ENCODE assay signal across 18 cellular contexts in the genomic region with DNA sequence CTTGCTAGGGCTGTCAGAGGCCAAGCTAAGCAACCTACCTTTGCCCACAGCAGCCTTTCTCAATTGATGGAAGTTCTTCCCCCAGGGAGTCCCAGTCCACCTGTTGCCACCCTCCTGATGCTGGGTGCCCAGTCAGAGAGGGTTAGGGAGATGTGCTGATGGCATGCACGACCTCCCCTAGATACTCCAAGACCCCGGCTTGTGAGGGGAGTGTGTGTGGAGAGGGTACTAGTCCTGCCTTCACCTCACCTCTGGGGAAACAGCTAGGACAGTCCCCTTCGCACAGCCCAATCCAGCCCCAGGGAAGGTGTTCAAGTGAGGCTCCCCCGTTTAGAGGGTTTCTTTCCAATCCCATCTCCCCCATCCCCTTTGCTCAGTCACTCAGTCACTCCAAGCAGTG. TPM values are rescaled to one million over a fixed set of nuclear protein-coding genes. Genes with fewer than 3 reads are reported as not detected.
"Had no signal": no experiment of that assay in that cellular context is flagged by ENCODE, and none has a peak within 500 bp of the region (broad histone marks: within the 10 kb centered on the region; RNA-seq: fewer than 3 reads in every experiment).

No MANE protein-coding gene starts in this region.

- H3K27me3 ChIP-seq: cardiac muscle cell, thyroid gland, vagina had no signal

- H3K27ac Mint-ChIP-seq: activated CD4-positive, alpha-beta memory T cell treated with anti-CD3 and anti-CD28 coated beads, Interleukin-2, amount 10 ng/mL, durations not matched to agents 7 days and 5 days; activated naive CD4-positive, alpha-beta T cell treated with anti-CD3 and anti-CD28 coated beads, Interleukin-2, amount 50 U/mL, for 72 hours; activated T-cell treated with anti-CD3 and anti-CD28 coated beads, Interleukin-2, amount 50 U/mL, for 72 hours; naive thymus-derived CD4-positive, alpha-beta T cell; stimulated activated naive B cell treated with anti-CD40 and anti-IgM and Interleukin-4, amounts not matched to agents 10 μg/mL and 1 μg/mL and 100 μg/mL, for 72 hours had no signal

- ATAC-seq: activated naive CD4-positive, alpha-beta T cell treated with anti-CD3 and anti-CD28 coated beads, Interleukin-2, amount 50 U/mL, for 72 hours; activated T-cell treated with anti-CD3 and anti-CD28 coated beads, Interleukin-2, amount 50 U/mL, for 72 hours; gastrocnemius medialis; naive thymus-derived CD4-positive, alpha-beta T cell; stimulated activated naive B cell treated with anti-CD40 and anti-IgM and Interleukin-4, amounts not matched to agents 10 μg/mL and 1 μg/mL and 100 μg/mL, for 72 hours had no signal

- H3K9me3 Mint-ChIP-seq: activated CD4-positive, alpha-beta memory T cell treated with anti-CD3 and anti-CD28 coated beads, Interleukin-2, amount 10 ng/mL, durations not matched to agents 7 days and 5 days; activated naive CD4-positive, alpha-beta T cell treated with anti-CD3 and anti-CD28 coated beads, Interleukin-2, amount 50 U/mL, for 72 hours; activated T-cell treated with anti-CD3 and anti-CD28 coated beads, Interleukin-2, amount 50 U/mL, for 72 hours; naive thymus-derived CD4-positive, alpha-beta T cell; stimulated activated naive B cell treated with anti-CD40 and anti-IgM and Interleukin-4, amounts not matched to agents 10 μg/mL and 1 μg/mL and 100 μg/mL, for 72 hours had no signal

- H3K9me3 ChIP-seq: gastrocnemius medialis, left ventricle myocardium inferior, sigmoid colon, thyroid gland, vagina had no signal

- H3K4me3 Mint-ChIP-seq: activated CD4-positive, alpha-beta memory T cell treated with anti-CD3 and anti-CD28 coated beads, Interleukin-2, amount 10 ng/mL, durations not matched to agents 7 days and 5 days; stimulated activated naive B cell treated with anti-CD40 and anti-IgM and Interleukin-4, amounts not matched to agents 10 μg/mL and 1 μg/mL and 100 μg/mL, for 72 hours had no signal

- H3K36me3 Mint-ChIP-seq: activated naive CD4-positive, alpha-beta T cell treated with anti-CD3 and anti-CD28 coated beads, Interleukin-2, amount 50 U/mL, for 72 hours; stimulated activated naive B cell treated with anti-CD40 and anti-IgM and Interleukin-4, amounts not matched to agents 10 μg/mL and 1 μg/mL and 100 μg/mL, for 72 hours had no signal

- H3K9ac ChIP-seq: parathyroid adenoma had no signal

- H3K36me3 ChIP-seq: cardiac muscle cell, gastrocnemius medialis, left ventricle myocardium inferior, sigmoid colon, thyroid gland, vagina had no signal

- H3K27ac ChIP-seq: cardiac muscle cell, gastrocnemius medialis, left ventricle myocardium inferior, parathyroid adenoma, sigmoid colon, thyroid gland, vagina had no signal

- H3K4me3 ChIP-seq: cardiac muscle cell, thyroid gland, vagina had no signal

- H2AFZ ChIP-seq: parathyroid adenoma had no signal

- DNase-seq: activated CD4-positive, alpha-beta memory T cell treated with anti-CD3 and anti-CD28 coated beads, Interleukin-2, amount 10 ng/mL, durations not matched to agents 7 days and 5 days; activated CD4-positive, alpha-beta T cell treated with anti-CD3 and anti-CD28 coated beads for 48 hours; activated CD4-positive, CD25-positive, alpha-beta regulatory T cell; activated gamma-delta T cell treated with Interleukin-2 at 50 U/mL for 16 hours; activated T-cell treated with anti-CD3 and anti-CD28 coated beads, Interleukin-2, amount 50 U/mL, for 72 hours; amniotic stem cell; gastrocnemius medialis; left ventricle myocardium inferior; naive thymus-derived CD4-positive, alpha-beta T cell; sigmoid colon; stimulated activated naive B cell treated with anti-CD40 and anti-IgM and Interleukin-4, amounts not matched to agents 10 μg/mL and 1 μg/mL and 100 μg/mL, for 72 hours; T-helper 1 cell; T-helper 9 cell; thyroid gland had no signal

- H3K4me1 Mint-ChIP-seq: activated CD4-positive, alpha-beta memory T cell treated with anti-CD3 and anti-CD28 coated beads, Interleukin-2, amount 10 ng/mL, durations not matched to agents 7 days and 5 days had no signal

RNA-seq across cellular contexts. Expression of a gene that starts 1.3 kb away (rescaled TPM):
- total RNA-seq: activated CD4-positive, alpha-beta memory T cell treated with anti-CD3 and anti-CD28 coated beads, Interleukin-2, amount 10 ng/mL, durations not matched to agents 7 days and 5 days; activated naive CD4-positive, alpha-beta T cell treated with anti-CD3 and anti-CD28 coated beads, Interleukin-2, amount 50 U/mL, for 72 hours had no signal
- polyA plus RNA-seq: naive thymus-derived CD4-positive, alpha-beta T cell had no signal
